In genomic region chr14:68890173-68890931, GRCh38 we compare ENCODE assay signal across 28 cellular contexts.
A peak's percentile ranks its signal among the peaks of the same experiment; 100 is the strongest.
DNase-seq lines count a peak whose midpoint lies in the region; ATAC-seq and TF ChIP-seq lines count a peak whose summit lies in the region.
"Had no signal": no experiment of that assay in that cellular context is flagged by ENCODE, and none has a peak within 500 bp of the region (broad histone marks: within the 10 kb centered on the region; RNA-seq: fewer than 3 reads in every experiment).

No MANE protein-coding gene starts in this region.

- H3K27ac ChIP-seq in CD8-positive, alpha-beta T cell (ENCODE audit: low read depth, low read length), result no peak overlapping the region
- H3K27ac ChIP-seq in RWPE1 (peak overlapping the region; percentile 49), left lung (no peak overlapping the region), sigmoid colon (peak overlapping the region; percentile 82 to 100 (median 99)), PC-9 (no peak overlapping the region)
- H3K27ac ChIP-seq: adrenal gland, BLaER1 had no signal

- H4K20me1 ChIP-seq in PC-9 (ENCODE audit: insufficient read depth), result peaks cover 5% of the 10 kb centered on the region; the same call in 1 of the 2 replicates
- H4K20me1 ChIP-seq: BLaER1 had no signal

- no peak for TF ChIP-seq POLR2A in sigmoid colon (IDR thresholded peaks at IDR 0.05)

- H3K9me3 ChIP-seq in CD8-positive, alpha-beta T cell (ENCODE audit: low read length), result no peaks in the 10 kb centered on the region
- H3K9me3 ChIP-seq in left lung (no peaks in the 10 kb centered on the region), sigmoid colon (no peaks in the 10 kb centered on the region), PC-9 (ENCODE audit: insufficient read depth, low read depth) (no peaks in the 10 kb centered on the region)
- H3K9me3 ChIP-seq: adrenal gland, BLaER1, HAP-1, MG63 had no signal

- no peak overlapping the region for H3K4me3 Mint-ChIP-seq in CD8-positive, alpha-beta T cell
- H3K4me3 Mint-ChIP-seq: activated CD4-positive, alpha-beta T cell treated with anti-CD3 and anti-CD28 coated beads for 36 hours; activated CD8-positive, alpha-beta T cell treated with anti-CD3 and anti-CD28 coated beads, Interleukin-2, amount 10 ng/mL, durations not matched to agents 7 days and 5 days; memory B cell had no signal

- H3K27me3 Mint-ChIP-seq in CD8-positive, alpha-beta T cell (ENCODE audit: low read depth), result no peaks in the 10 kb centered on the region
- H3K27me3 Mint-ChIP-seq: activated CD4-positive, alpha-beta T cell treated with anti-CD3 and anti-CD28 coated beads for 36 hours had no signal

- H3K36me3 ChIP-seq in CD8-positive, alpha-beta T cell (ENCODE audit: insufficient read depth, low read length), result peaks cover 62% of the 10 kb centered on the region
- peaks cover 0 to 98% of the 10 kb centered on the region in 2 donors for H3K36me3 ChIP-seq in left lung
- peaks cover 45 to 77% (median 65%) of the 10 kb centered on the region in 4 donors for H3K36me3 ChIP-seq in sigmoid colon
- H3K36me3 ChIP-seq in PC-9 (ENCODE audit: low read depth), result peaks cover 55% of the 10 kb centered on the region

- H3K4me2 ChIP-seq in PC-9, result no peak overlapping the region
- H3K4me2 ChIP-seq: BLaER1 had no signal

- no peaks in the 10 kb centered on the region for H3K79me2 ChIP-seq in PC-9 (ENCODE audit: low read depth)

- H3K27ac Mint-ChIP-seq in CD8-positive, alpha-beta T cell, result peak overlapping the region; percentile 37
- H3K27ac Mint-ChIP-seq: activated CD4-positive, alpha-beta T cell treated with anti-CD3 and anti-CD28 coated beads for 36 hours; activated CD8-positive, alpha-beta T cell treated with anti-CD3 and anti-CD28 coated beads, Interleukin-2, amount 10 ng/mL, durations not matched to agents 7 days and 5 days; memory B cell had no signal

- peaks cover 18% of the 10 kb centered on the region; the same call in 1 of the 2 replicates for H3F3A ChIP-seq in PC-9 (ENCODE audit: insufficient read depth, low read depth)

- TF ChIP-seq EP300 in sigmoid colon (IDR thresholded peaks at IDR 0.05), result no peak

- peaks cover 88% of the 10 kb centered on the region for H3K36me3 Mint-ChIP-seq in CD8-positive, alpha-beta T cell
- H3K36me3 Mint-ChIP-seq: memory B cell had no signal

- 91 to 92% methylated on average over 9 of the region's 9 CpGs for WGBS in sigmoid colon, 2 donors

- DNase-seq in CD8-positive, alpha-beta T cell, result no peak
- DNase-seq in RWPE1 (ENCODE audit: low spot score) (no peak), left lung (peak; percentile 29 to 57), sigmoid colon (peak; percentile 59), dedifferentiated amniotic fluid mesenchymal stem cell (ENCODE audit: extremely low spot score) (no peak), SIG-M5 treated with dmso at 0.1 percent for 504 hours (lab: John Stamatoyannopoulos, UW; ENCODE audit: unreplicated experiment) (no peak), HK-2 (ENCODE audit: unreplicated experiment) (no peak), PC-9 (no peak)
- DNase-seq: ACHN; activated CD4-positive, alpha-beta T cell treated with anti-CD3 and anti-CD28 coated beads for 36 hours; activated CD8-positive, alpha-beta T cell treated with anti-CD3 and anti-CD28 coated beads, Interleukin-2, amount 10 ng/mL, durations not matched to agents 7 days and 5 days; activated gamma-delta T cell; adrenal gland; COR-L47; DND-41; effector memory CD4-positive, alpha-beta T cell; foreskin melanocyte; KG1; left colon; MG63; NCI-H1436 treated with DMSO at 0.1 percent for 48 hours; small intestine; stimulated activated CD4-positive, alpha-beta T cell treated with anti-CD3 and anti-CD28 coated beads, Interleukin-2, amount 100 ng/mL, for 24 hours had no signal

- H3K9me3 Mint-ChIP-seq in CD8-positive, alpha-beta T cell, result no peaks in the 10 kb centered on the region
- H3K9me3 Mint-ChIP-seq: memory B cell had no signal

- POLR2A ChIA-PET in CD8-positive, alpha-beta T cell (lab: Charles Lee), result no interaction called here
- POLR2A ChIA-PET in RWPE1 (lab: Yijun Ruan, JAX; ENCODE audit: low non-redundant PET) (no interaction called here), PC-9 (lab: Charles Lee; ENCODE audit: unreplicated experiment) (no interaction called here)

- H3K4me1 ChIP-seq in CD8-positive, alpha-beta T cell (ENCODE audit: insufficient read depth, low read length), result no peaks in the 10 kb centered on the region
- H3K4me1 ChIP-seq in left lung (no peaks in the 10 kb centered on the region), sigmoid colon (peaks cover 0 to 90% (median 83%) of the 10 kb centered on the region in 4 donors), PC-9 (replicated peaks; ENCODE audit: insufficient read depth) (no peaks in the 10 kb centered on the region)
- H3K4me1 ChIP-seq: adrenal gland, BLaER1, HAP-1 had no signal

- intact Hi-C loops in CD8-positive, alpha-beta T cell (cut with DNase I, micrococcal nuclease), result no loop called here
- intact Hi-C loops in left lung (cut with DNase I), result no loop called here
- intact Hi-C loops in sigmoid colon (cut with DNase I), result no loop called here
- intact Hi-C loops in PC-9 (cut with micrococcal nuclease; ENCODE audit: unreplicated experiment), result no loop called here

- no peaks in the 10 kb centered on the region for H3K9me2 ChIP-seq in PC-9 (ENCODE audit: insufficient read depth)

- no peak for ATAC-seq in CD8-positive, alpha-beta T cell
- no peak for ATAC-seq in left lung
- ATAC-seq: activated CD4-positive, alpha-beta T cell treated with anti-CD3 and anti-CD28 coated beads for 36 hours; activated CD8-positive, alpha-beta T cell treated with anti-CD3 and anti-CD28 coated beads, Interleukin-2, amount 10 ng/mL, durations not matched to agents 7 days and 5 days; esophagus mucosa; left colon; Right ventricle myocardium inferior had no signal

- no peaks in the 10 kb centered on the region for H3K4me1 Mint-ChIP-seq in CD8-positive, alpha-beta T cell (ENCODE audit: low read depth)
- H3K4me1 Mint-ChIP-seq: memory B cell had no signal

- no TSS peak for BruUV-seq in PC-9 (replicated peaks; lab: Mats Ljungman, UMichigan)

- no peak for TF ChIP-seq CTCF in CD8-positive, alpha-beta T cell (IDR thresholded peaks at IDR 0.05)
- TF ChIP-seq CTCF in RWPE1 (conservative IDR thresholded peaks at IDR 0.05; ENCODE audit: low read depth), result no peak
- no peak for TF ChIP-seq CTCF in left lung (IDR thresholded peaks at IDR 0.05)
- TF ChIP-seq CTCF in sigmoid colon (IDR thresholded peaks at IDR 0.05), result no peak
- no peak for TF ChIP-seq CTCF in PC-9 (conservative IDR thresholded peaks at IDR 0.05)

- H3K27me3 ChIP-seq in CD8-positive, alpha-beta T cell (ENCODE audit: insufficient read depth, low read length), result no peaks in the 10 kb centered on the region
- H3K27me3 ChIP-seq in left lung (no peaks in the 10 kb centered on the region), sigmoid colon (no peaks in the 10 kb centered on the region), PC-9 (ENCODE audit: insufficient read depth, low read depth) (no peaks in the 10 kb centered on the region)
- H3K27me3 ChIP-seq: adrenal gland, BLaER1, MG63 had no signal

- CTCF ChIA-PET in CD8-positive, alpha-beta T cell (lab: Charles Lee), result interaction anchor here (1.2 to 3.9 kb wide), 2 partner anchors 20 to 27 kb away, joined by 3 to 16 read pairs; no protein-coding TSS in a partner anchor
- CTCF ChIA-PET in RWPE1 (lab: Yijun Ruan, JAX) (interaction anchor here (1.1 kb wide), 1 partner anchor 21 kb away, joined by 3 read pairs; no protein-coding TSS in a partner anchor), PC-9 (lab: Charles Lee) (no interaction called here)

- H3K4me3 ChIP-seq in CD8-positive, alpha-beta T cell (ENCODE audit: low read depth, low read length), result no peak overlapping the region
- no peak overlapping the region for H3K4me3 ChIP-seq in left lung
- H3K4me3 ChIP-seq in sigmoid colon, result no peak overlapping the region
- H3K4me3 ChIP-seq in PC-9, result no peak overlapping the region
- H3K4me3 ChIP-seq: adrenal gland, BLaER1, HAP-1, MG63 had no signal

- H2AFZ ChIP-seq in PC-9, result no peak overlapping the region

Comparison
In these comparisons a context has a peak if more than half of its experiments do, and no peak if none do; other contexts are left out.
1. DNase-seq: peak in left lung (2 of 2) and sigmoid colon (single experiment); none in CD8-positive, alpha-beta T cell (0 of 7), RWPE1 (single experiment), dedifferentiated amniotic fluid mesenchymal stem cell (single experiment), SIG-M5 treated with dmso at 0.1 percent for 504 hours (single experiment), HK-2 (single experiment) and PC-9 (0 of 2).
2. H3K27ac ChIP-seq: peak in RWPE1 (single experiment) and sigmoid colon (4 of 4); none in CD8-positive, alpha-beta T cell (single experiment), left lung (0 of 2) and PC-9 (single experiment).